15 cellular contexts compared by ENCODE assay signal in the genomic region with DNA sequence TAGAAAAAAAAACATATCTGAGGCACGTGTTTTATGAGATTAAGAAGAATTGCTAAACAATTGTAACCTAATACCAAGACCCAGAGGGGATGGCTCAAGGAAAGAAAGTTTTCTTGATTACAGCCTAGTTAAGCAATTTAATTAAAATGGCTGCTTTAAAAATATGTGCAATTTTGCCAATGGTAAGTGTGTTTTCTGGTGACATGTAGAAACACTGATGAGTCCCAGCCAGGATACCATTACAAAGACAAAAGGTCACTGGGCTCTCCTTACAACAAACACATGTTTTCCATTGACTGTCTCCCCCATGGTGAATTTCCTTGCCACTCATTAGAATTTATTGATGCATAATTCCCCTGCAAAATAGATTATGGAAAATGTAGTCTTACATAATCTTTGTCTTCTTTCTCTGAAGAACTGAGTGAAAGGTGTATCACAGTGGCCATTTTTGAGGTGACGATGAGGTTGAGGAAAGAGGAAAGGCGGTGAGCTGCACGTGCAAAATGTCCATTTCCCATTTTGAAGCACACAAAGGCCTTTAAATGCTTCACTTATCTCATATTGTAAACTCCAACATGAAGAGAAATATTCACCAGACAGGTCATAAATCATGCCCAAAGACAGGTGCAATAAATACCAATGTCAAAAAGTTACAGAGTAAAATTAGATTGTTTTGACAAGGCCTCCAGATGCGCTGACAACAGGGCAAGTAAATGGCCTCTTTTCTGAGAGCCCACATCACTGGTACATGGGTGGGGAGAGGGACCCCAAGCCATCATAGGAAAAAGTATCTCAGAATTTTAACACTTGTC.
"Had no signal": no experiment of that assay in that cellular context is flagged by ENCODE, and none has a peak within 500 bp of the region (broad histone marks: within the 10 kb centered on the region; RNA-seq: fewer than 3 reads in every experiment).

No MANE protein-coding gene starts in this region.

- DNase-seq: effector memory CD8-positive, alpha-beta T cell; esophagus squamous epithelium; immature natural killer cell; left ventricle myocardium superior; mesenchymal stem cell; midbrain; naive B cell; posterior cingulate gyrus; sigmoid colon; small intestine; stimulated activated CD4-positive, alpha-beta T cell treated with anti-CD3 and anti-CD28 coated beads, Interleukin-12 subunit alpha, Interleukin-12 subunit beta, amount 100 ng/mL, for 4 hours; stimulated activated naive CD4-positive, alpha-beta T cell; stomach; substantia nigra; transverse colon had no signal

- ATAC-seq: effector memory CD8-positive, alpha-beta T cell; left ventricle myocardium superior had no signal
